Comparison of ENCODE assay signal across 8 cellular contexts in genomic region chr12:8026282-8026637, GRCh38.
DNase-seq lines count a peak whose midpoint lies in the region; ATAC-seq and TF ChIP-seq lines count a peak whose summit lies in the region.

No MANE protein-coding gene starts in this region.

- no peaks in the 10 kb centered on the region for H3K27me3 Mint-ChIP-seq in dendritic cell treated with granulocyte-macrophage colony-stimulating factor and Interleukin-4, amounts not matched to agents 40 ng/mL and 50 ng/mL, for 4 days

- peak overlapping the region; percentile 100 for H3K27ac Mint-ChIP-seq in dendritic cell treated with granulocyte-macrophage colony-stimulating factor and Interleukin-4, amounts not matched to agents 40 ng/mL and 50 ng/mL, for 4 days

- in situ Hi-C loops in GM13977 (cut with MboI; ENCODE audit: low pct_unique_long_range_greater_than_20kb, low sequenced_read_pairs, unreplicated experiment) = no loop called here

- TF ChIP-seq CTCF in GM06990 (IDR thresholded peaks at IDR 0.05; ENCODE audit: insufficient read depth, low read length, poor library complexity, severe bottlenecking) = no peak
- TF ChIP-seq CTCF in GM13977 (IDR thresholded peaks at IDR 0.05; ENCODE audit: extremely low read depth, insufficient read depth, missing control alignments) = no peak

- peaks cover 4% of the 10 kb centered on the region for H3K4me1 Mint-ChIP-seq in dendritic cell treated with granulocyte-macrophage colony-stimulating factor and Interleukin-4, amounts not matched to agents 40 ng/mL and 50 ng/mL, for 4 days (ENCODE audit: low read depth)

- H3K27ac ChIP-seq in KOPT-K1 (ENCODE audit: low read depth, low read length, poor library complexity, severe bottlenecking) (peak overlapping the region; percentile 91), mucosa of rectum (ENCODE audit: low read depth in 2 of 2, low read length in 2 of 2) (peak overlapping the region; percentile 98 to 100)

- DNase-seq in GM06990 (ENCODE audit: extremely low read depth, insufficient read length) (no peak), HuH-7 (ENCODE audit: low spot score) (no peak), NCI-H1694 treated with DMSO at 0.1 percent for 48 hours (lab: John Stamatoyannopoulos, UW) (no peak), GM13977 (ENCODE audit: low spot score) (no peak)

- H3K36me3 Mint-ChIP-seq in dendritic cell treated with granulocyte-macrophage colony-stimulating factor and Interleukin-4, amounts not matched to agents 40 ng/mL and 50 ng/mL, for 4 days (ENCODE audit: low read depth) = peaks cover 11% of the 10 kb centered on the region

- no peaks in the 10 kb centered on the region for H3K9me3 ChIP-seq in KOPT-K1 (ENCODE audit: insufficient read depth, low read length, poor library complexity, severe bottlenecking)
- no peaks in the 10 kb centered on the region for H3K9me3 ChIP-seq in mucosa of rectum (ENCODE audit: control insufficient read depth in 2 of 2, low read length in 2 of 2)

- H3K27me3 ChIP-seq in GM06990 (replicated peaks; ENCODE audit: control insufficient read depth, insufficient read depth, low read length) (no peaks in the 10 kb centered on the region), mucosa of rectum (ENCODE audit: control insufficient read depth in 2 of 2, insufficient read depth in 2 of 2, low read length in 2 of 2) (no peaks in the 10 kb centered on the region)

- H3K9me3 Mint-ChIP-seq in dendritic cell treated with granulocyte-macrophage colony-stimulating factor and Interleukin-4, amounts not matched to agents 40 ng/mL and 50 ng/mL, for 4 days = no peaks in the 10 kb centered on the region

- peak overlapping the region; percentile 80 to 96 for H3K9ac ChIP-seq in mucosa of rectum (ENCODE audit: low read depth in 1 of 2, low read length in 2 of 2)

- peak; percentile 32 for ATAC-seq in GM21723 (IDR thresholded peaks at IDR 0.05; ENCODE audit: unreplicated experiment)

- intact Hi-C loops in dendritic cell treated with granulocyte-macrophage colony-stimulating factor and Interleukin-4, amounts not matched to agents 40 ng/mL and 50 ng/mL, for 4 days (cut with micrococcal nuclease) = no loop called here

- H3K4me3 Mint-ChIP-seq in dendritic cell treated with granulocyte-macrophage colony-stimulating factor and Interleukin-4, amounts not matched to agents 40 ng/mL and 50 ng/mL, for 4 days = peak overlapping the region; percentile 96

- H3K36me3 ChIP-seq in GM06990 (ENCODE audit: control insufficient read depth, insufficient read depth, low read length) (no peaks in the 10 kb centered on the region), KOPT-K1 (ENCODE audit: insufficient read depth, low read length) (no peaks in the 10 kb centered on the region), mucosa of rectum (ENCODE audit: control insufficient read depth in 2 of 2, insufficient read depth in 2 of 2, low read length in 2 of 2) (no peaks in the 10 kb centered on the region)

- peaks cover 0 to 2% of the 10 kb centered on the region in 2 donors for H3K4me1 ChIP-seq in mucosa of rectum (ENCODE audit: control insufficient read depth in 2 of 2, insufficient read depth in 2 of 2, low read length in 2 of 2)

- H3K4me3 ChIP-seq in GM06990 (replicated peaks; ENCODE audit: low read depth, low read length) (peak overlapping the region; percentile 98), mucosa of rectum (ENCODE audit: low read length in 2 of 2) (peak overlapping the region; percentile 96 to 97)
